Comparison of ENCODE assay signal across 1 cellular context in the genomic region with DNA sequence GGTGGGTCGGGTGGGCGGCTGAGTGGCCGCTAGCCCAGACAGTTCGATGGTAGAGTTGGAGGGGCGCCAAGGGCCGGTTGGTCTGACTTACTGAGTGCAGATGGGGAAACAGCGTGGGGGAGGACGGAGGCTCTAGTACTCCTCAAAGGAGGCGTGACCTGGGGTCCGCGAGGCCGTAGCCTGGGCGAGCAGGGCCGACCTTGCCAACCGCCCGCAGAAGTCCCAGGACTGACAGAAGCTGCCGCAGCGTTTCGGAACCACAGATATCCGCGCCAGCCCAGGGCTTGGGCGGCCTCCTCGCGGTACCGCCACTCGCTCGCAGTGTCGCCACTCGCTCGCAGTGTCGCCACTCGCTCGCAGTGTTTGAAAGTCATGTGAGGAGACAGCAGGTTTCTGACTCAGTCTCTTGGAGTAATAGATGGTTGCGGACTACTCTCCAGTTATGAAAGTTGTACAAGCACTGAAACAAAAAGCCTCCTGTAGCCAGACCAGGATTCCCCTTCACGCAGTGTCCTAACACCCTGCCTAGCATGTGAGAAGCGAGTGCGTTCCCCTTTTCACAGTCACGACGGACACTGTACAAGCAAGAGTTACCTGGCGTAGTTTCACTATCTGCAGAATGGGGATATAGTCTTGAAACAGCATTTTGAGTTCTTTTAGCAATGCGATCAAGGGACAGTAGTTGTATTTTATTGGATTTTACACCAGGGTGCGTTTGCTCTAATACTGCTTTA.
TF ChIP-seq lines count a peak whose summit lies in the region.

No MANE protein-coding gene starts in this region.

TF ChIP-seq in HepG2, 621 proteins besides CTCF, POLR2A, EP300 and RAD21 (continued from another document and continues in another):
- TF ChIP-seq, protein P1, sequence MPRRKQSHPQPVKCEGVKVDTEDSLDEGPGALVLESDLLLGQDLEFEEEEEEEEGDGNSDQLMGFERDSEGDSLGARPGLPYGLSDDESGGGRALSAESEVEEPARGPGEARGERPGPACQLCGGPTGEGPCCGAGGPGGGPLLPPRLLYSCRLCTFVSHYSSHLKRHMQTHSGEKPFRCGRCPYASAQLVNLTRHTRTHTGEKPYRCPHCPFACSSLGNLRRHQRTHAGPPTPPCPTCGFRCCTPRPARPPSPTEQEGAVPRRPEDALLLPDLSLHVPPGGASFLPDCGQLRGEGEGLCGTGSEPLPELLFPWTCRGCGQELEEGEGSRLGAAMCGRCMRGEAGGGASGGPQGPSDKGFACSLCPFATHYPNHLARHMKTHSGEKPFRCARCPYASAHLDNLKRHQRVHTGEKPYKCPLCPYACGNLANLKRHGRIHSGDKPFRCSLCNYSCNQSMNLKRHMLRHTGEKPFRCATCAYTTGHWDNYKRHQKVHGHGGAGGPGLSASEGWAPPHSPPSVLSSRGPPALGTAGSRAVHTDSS (CRISPR knock-in tag; conservative IDR thresholded peaks at IDR 0.05) = no peak
- TF ChIP-seq NCOA2 (CRISPR knock-in tag; IDR thresholded peaks at IDR 0.05) = no peak
- TF ChIP-seq ZBTB42 (CRISPR knock-in tag; IDR thresholded peaks at IDR 0.05) = no peak
- TF ChIP-seq PRMT3 (CRISPR knock-in tag; IDR thresholded peaks at IDR 0.05; ENCODE audit: borderline replicate concordance, low read depth) = no peak
- TF ChIP-seq REPIN1 (CRISPR knock-in tag; IDR thresholded peaks at IDR 0.05; ENCODE audit: borderline replicate concordance, low read depth) = no peak
- TF ChIP-seq, protein P2, sequence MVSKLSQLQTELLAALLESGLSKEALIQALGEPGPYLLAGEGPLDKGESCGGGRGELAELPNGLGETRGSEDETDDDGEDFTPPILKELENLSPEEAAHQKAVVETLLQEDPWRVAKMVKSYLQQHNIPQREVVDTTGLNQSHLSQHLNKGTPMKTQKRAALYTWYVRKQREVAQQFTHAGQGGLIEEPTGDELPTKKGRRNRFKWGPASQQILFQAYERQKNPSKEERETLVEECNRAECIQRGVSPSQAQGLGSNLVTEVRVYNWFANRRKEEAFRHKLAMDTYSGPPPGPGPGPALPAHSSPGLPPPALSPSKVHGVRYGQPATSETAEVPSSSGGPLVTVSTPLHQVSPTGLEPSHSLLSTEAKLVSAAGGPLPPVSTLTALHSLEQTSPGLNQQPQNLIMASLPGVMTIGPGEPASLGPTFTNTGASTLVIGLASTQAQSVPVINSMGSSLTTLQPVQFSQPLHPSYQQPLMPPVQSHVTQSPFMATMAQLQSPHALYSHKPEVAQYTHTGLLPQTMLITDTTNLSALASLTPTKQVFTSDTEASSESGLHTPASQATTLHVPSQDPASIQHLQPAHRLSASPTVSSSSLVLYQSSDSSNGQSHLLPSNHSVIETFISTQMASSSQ (IDR thresholded peaks at IDR 0.05; ENCODE audit: low read depth) = no peak
- TF ChIP-seq, protein P2 (CRISPR knock-in tag; IDR thresholded peaks at IDR 0.05; ENCODE audit: borderline replicate concordance) = no peak
- TF ChIP-seq ZNF614 (CRISPR knock-in tag; IDR thresholded peaks at IDR 0.05; ENCODE audit: borderline replicate concordance) = no peak
- TF ChIP-seq, protein P3, sequence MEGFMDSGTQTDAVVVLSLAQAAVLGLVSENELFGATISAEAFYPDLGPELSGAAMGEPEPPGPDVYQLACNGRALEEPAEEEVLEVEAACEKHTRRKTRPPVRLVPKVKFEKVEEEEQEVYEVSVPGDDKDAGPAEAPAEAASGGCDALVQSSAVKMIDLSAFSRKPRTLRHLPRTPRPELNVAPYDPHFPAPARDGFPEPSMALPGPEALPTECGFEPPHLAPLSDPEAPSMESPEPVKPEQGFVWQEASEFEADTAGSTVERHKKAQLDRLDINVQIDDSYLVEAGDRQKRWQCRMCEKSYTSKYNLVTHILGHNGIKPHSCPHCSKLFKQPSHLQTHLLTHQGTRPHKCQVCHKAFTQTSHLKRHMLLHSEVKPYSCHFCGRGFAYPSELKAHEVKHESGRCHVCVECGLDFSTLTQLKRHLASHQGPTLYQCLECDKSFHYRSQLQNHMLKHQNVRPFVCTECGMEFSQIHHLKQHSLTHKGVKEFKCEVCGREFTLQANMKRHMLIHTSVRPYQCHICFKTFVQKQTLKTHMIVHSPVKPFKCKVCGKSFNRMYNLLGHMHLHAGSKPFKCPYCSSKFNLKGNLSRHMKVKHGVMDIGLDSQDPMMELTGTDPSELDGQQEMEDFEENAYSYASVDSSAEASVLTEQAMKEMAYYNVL (CRISPR knock-in tag; IDR thresholded peaks at IDR 0.05; ENCODE audit: borderline replicate concordance) = no peak; the same call in 1 of the 2 replicates
- peak; percentile 70 for TF ChIP-seq ZFX (CRISPR knock-in tag; IDR thresholded peaks at IDR 0.05; ENCODE audit: low read depth)
- TF ChIP-seq ZNF224 (CRISPR knock-in tag; IDR thresholded peaks at IDR 0.05) = no peak
- no peak for TF ChIP-seq IKZF4 (CRISPR knock-in tag; IDR thresholded peaks at IDR 0.05; ENCODE audit: borderline replicate concordance, low read depth, not compliant biosample characterization)
- TF ChIP-seq RORA (CRISPR knock-in tag; IDR thresholded peaks at IDR 0.05) = no peak
- TF ChIP-seq NR1H2 (CRISPR knock-in tag; IDR thresholded peaks at IDR 0.05; ENCODE audit: borderline replicate concordance, low read depth) = no peak
- 0 out of 2 replicates have a peak, but pooled peaks have one; percentile 11 for TF ChIP-seq RFXAP (CRISPR knock-in tag; IDR thresholded peaks at IDR 0.05; ENCODE audit: borderline replicate concordance)
- peak; percentile 24 for TF ChIP-seq HOXA3 (CRISPR knock-in tag; IDR thresholded peaks at IDR 0.05)
- no peak for TF ChIP-seq ZNF124 (CRISPR knock-in tag; IDR thresholded peaks at IDR 0.05)
- TF ChIP-seq PCBP2 (optimal IDR thresholded peaks at IDR 0.05; ENCODE audit: low read depth, low read length, poor library complexity, severe bottlenecking) = no peak
- TF ChIP-seq GTF3A (CRISPR knock-in tag; conservative IDR thresholded peaks at IDR 0.05) = no peak
- TF ChIP-seq, protein P4, sequence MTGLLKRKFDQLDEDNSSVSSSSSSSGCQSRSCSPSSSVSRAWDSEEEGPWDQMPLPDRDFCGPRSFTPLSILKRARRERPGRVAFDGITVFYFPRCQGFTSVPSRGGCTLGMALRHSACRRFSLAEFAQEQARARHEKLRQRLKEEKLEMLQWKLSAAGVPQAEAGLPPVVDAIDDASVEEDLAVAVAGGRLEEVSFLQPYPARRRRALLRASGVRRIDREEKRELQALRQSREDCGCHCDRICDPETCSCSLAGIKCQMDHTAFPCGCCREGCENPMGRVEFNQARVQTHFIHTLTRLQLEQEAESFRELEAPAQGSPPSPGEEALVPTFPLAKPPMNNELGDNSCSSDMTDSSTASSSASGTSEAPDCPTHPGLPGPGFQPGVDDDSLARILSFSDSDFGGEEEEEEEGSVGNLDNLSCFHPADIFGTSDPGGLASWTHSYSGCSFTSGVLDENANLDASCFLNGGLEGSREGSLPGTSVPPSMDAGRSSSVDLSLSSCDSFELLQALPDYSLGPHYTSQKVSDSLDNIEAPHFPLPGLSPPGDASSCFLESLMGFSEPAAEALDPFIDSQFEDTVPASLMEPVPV (CRISPR knock-in tag; IDR thresholded peaks at IDR 0.05) = no peak
- TF ChIP-seq, protein P5, sequence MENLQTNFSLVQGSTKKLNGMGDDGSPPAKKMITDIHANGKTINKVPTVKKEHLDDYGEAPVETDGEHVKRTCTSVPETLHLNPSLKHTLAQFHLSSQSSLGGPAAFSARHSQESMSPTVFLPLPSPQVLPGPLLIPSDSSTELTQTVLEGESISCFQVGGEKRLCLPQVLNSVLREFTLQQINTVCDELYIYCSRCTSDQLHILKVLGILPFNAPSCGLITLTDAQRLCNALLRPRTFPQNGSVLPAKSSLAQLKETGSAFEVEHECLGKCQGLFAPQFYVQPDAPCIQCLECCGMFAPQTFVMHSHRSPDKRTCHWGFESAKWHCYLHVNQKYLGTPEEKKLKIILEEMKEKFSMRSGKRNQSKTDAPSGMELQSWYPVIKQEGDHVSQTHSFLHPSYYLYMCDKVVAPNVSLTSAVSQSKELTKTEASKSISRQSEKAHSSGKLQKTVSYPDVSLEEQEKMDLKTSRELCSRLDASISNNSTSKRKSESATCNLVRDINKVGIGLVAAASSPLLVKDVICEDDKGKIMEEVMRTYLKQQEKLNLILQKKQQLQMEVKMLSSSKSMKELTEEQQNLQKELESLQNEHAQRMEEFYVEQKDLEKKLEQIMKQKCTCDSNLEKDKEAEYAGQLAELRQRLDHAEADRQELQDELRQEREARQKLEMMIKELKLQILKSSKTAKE (CRISPR knock-in tag; IDR thresholded peaks at IDR 0.05; ENCODE audit: borderline replicate concordance) = no peak
- TF ChIP-seq, protein P6, sequence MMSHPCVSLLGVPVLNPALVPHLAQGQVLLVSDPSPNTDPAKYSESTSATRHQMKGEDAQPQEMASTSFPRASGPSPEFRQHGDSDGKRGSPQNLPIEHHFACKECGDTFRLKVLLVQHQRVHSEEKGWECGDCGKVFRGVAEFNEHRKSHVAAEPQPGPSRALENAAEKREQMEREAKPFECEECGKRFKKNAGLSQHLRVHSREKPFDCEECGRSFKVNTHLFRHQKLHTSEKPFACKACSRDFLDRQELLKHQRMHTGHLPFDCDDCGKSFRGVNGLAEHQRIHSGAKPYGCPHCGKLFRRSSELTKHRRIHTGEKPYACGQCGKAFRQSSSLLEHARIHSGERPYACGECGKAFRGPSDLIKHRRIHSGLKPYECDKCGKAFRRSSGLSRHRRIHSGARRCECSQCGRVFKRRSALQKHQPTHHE (CRISPR knock-in tag; IDR thresholded peaks at IDR 0.05; ENCODE audit: borderline replicate concordance) = no peak
- 0 out of 2 replicates have a peak, but pooled peaks have one; percentile 50 for TF ChIP-seq ZFP37 (CRISPR knock-in tag; IDR thresholded peaks at IDR 0.05; ENCODE audit: borderline replicate concordance)
- TF ChIP-seq ARNTL (CRISPR knock-in tag; IDR thresholded peaks at IDR 0.05) = no peak
- TF ChIP-seq, protein P7, sequence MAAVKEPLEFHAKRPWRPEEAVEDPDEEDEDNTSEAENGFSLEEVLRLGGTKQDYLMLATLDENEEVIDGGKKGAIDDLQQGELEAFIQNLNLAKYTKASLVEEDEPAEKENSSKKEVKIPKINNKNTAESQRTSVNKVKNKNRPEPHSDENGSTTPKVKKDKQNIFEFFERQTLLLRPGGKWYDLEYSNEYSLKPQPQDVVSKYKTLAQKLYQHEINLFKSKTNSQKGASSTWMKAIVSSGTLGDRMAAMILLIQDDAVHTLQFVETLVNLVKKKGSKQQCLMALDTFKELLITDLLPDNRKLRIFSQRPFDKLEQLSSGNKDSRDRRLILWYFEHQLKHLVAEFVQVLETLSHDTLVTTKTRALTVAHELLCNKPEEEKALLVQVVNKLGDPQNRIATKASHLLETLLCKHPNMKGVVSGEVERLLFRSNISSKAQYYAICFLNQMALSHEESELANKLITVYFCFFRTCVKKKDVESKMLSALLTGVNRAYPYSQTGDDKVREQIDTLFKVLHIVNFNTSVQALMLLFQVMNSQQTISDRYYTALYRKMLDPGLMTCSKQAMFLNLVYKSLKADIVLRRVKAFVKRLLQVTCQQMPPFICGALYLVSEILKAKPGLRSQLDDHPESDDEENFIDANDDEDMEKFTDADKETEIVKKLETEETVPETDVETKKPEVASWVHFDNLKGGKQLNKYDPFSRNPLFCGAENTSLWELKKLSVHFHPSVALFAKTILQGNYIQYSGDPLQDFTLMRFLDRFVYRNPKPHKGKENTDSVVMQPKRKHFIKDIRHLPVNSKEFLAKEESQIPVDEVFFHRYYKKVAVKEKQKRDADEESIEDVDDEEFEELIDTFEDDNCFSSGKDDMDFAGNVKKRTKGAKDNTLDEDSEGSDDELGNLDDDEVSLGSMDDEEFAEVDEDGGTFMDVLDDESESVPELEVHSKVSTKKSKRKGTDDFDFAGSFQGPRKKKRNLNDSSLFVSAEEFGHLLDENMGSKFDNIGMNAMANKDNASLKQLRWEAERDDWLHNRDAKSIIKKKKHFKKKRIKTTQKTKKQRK (IDR thresholded peaks at IDR 0.05; ENCODE audit: low read length) = no peak
- no peak for TF ChIP-seq NFYC (CRISPR knock-in tag; IDR thresholded peaks at IDR 0.05)
- TF ChIP-seq HDAC1 (CRISPR knock-in tag; IDR thresholded peaks at IDR 0.05) = peak; percentile 59
- 0 out of 2 replicates have a peak, but pooled peaks have one; percentile 8 for TF ChIP-seq MEIS2 (CRISPR knock-in tag; IDR thresholded peaks at IDR 0.05)
- no peak for TF ChIP-seq ZNF703 (CRISPR knock-in tag; IDR thresholded peaks at IDR 0.05; ENCODE audit: borderline replicate concordance)
- 0 out of 2 replicates have a peak, but pooled peaks have one; percentile 62 for TF ChIP-seq ZNF724P (CRISPR knock-in tag; IDR thresholded peaks at IDR 0.05; ENCODE audit: borderline replicate concordance)
- 0 out of 2 replicates have a peak, but pooled peaks have one; percentile 60 for TF ChIP-seq SATB2 (CRISPR knock-in tag; IDR thresholded peaks at IDR 0.05)
- no peak for TF ChIP-seq ZNF841 (CRISPR knock-in tag; IDR thresholded peaks at IDR 0.05; ENCODE audit: borderline replicate concordance)
- no peak for TF ChIP-seq ERF (CRISPR knock-in tag; IDR thresholded peaks at IDR 0.05)
- TF ChIP-seq ZNF331 (CRISPR knock-in tag; IDR thresholded peaks at IDR 0.05) = no peak
- no peak for TF ChIP-seq ATM (IDR thresholded peaks at IDR 0.05; ENCODE audit: borderline replicate concordance)
- no peak for TF ChIP-seq RAD51 (IDR thresholded peaks at IDR 0.05; ENCODE audit: borderline replicate concordance)
- TF ChIP-seq, protein P8, sequence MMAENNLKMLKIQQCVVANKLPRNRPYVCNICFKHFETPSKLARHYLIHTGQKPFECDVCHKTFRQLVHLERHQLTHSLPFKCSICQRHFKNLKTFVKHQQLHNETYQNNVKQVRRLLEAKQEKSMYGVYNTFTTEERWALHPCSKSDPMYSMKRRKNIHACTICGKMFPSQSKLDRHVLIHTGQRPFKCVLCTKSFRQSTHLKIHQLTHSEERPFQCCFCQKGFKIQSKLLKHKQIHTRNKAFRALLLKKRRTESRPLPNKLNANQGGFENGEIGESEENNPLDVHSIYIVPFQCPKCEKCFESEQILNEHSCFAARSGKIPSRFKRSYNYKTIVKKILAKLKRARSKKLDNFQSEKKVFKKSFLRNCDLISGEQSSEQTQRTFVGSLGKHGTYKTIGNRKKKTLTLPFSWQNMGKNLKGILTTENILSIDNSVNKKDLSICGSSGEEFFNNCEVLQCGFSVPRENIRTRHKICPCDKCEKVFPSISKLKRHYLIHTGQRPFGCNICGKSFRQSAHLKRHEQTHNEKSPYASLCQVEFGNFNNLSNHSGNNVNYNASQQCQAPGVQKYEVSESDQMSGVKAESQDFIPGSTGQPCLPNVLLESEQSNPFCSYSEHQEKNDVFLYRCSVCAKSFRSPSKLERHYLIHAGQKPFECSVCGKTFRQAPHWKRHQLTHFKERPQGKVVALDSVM (CRISPR knock-in tag; IDR thresholded peaks at IDR 0.05) = no peak
- no peak for TF ChIP-seq KLF13 (CRISPR knock-in tag; IDR thresholded peaks at IDR 0.05)
- TF ChIP-seq MAF1 (CRISPR knock-in tag; IDR thresholded peaks at IDR 0.05; ENCODE audit: borderline replicate concordance) = no peak
- no peak for TF ChIP-seq ZNF234 (CRISPR knock-in tag; conservative IDR thresholded peaks at IDR 0.05)
- TF ChIP-seq ZNF10 (CRISPR knock-in tag; IDR thresholded peaks at IDR 0.05; ENCODE audit: borderline replicate concordance, low read depth) = no peak
- TF ChIP-seq ETV5 (CRISPR knock-in tag; IDR thresholded peaks at IDR 0.05; ENCODE audit: borderline replicate concordance) = no peak
